ENCODE assay signal across 8 cellular contexts in genomic region chr20:33789109-33789857, GRCh38. TPM values are rescaled to one million over a fixed set of nuclear protein-coding genes. Genes with fewer than 3 reads are reported as not detected.
DNase-seq lines count a peak whose midpoint lies in the region; FAIRE-seq and TF ChIP-seq lines count a peak whose summit lies in the region.

No MANE protein-coding gene starts in this region.

- DNase-seq in DMS79 treated with DMSO at 0.1 percent for 48 hours (lab: John Stamatoyannopoulos, UW) (peak; percentile 59), RCC 7860 (ENCODE audit: low spot score) (peak; percentile 99), fibroblast of mammary gland (ENCODE audit: low read depth) (peak; percentile 97), posterior vena cava (ENCODE audit: low spot score) (peak; percentile 57), GM13976 (ENCODE audit: low spot score) (no peak), NCI-H128 (lab: John Stamatoyannopoulos, UW; ENCODE audit: unreplicated experiment) (no peak), KG1 (lab: John Stamatoyannopoulos, UW) (no peak), COLO668 (lab: John Stamatoyannopoulos, UW; ENCODE audit: unreplicated experiment) (no peak)

- no peak overlapping the region for H3K4me3 ChIP-seq in fibroblast of mammary gland (ENCODE audit: control insufficient read depth, low read depth, low read length)

- intact Hi-C loops in posterior vena cava (cut with DNase I), result no loop called here

- in situ Hi-C loops in GM13976 (cut with MboI; ENCODE audit: low sequenced_read_pairs, unreplicated experiment), result no loop called here

- TF ChIP-seq CTCF in fibroblast of mammary gland (conservative IDR thresholded peaks at IDR 0.05; ENCODE audit: control insufficient read depth, insufficient read depth, low read depth, low read length) (no peak), GM13976 (IDR thresholded peaks at IDR 0.05; ENCODE audit: borderline replicate concordance, control extremely low read depth, extremely low read depth, insufficient read depth, missing control alignments) (no peak)

- FAIRE-seq in RCC 7860 (lab: Jason Lieb, UNC), result peak; percentile 97

RNA-seq across cellular contexts. Expression of gene CHMP4B, which starts 21.9 kb away (rescaled TPM):
- total RNA-seq in posterior vena cava, result 100 to 1,000 TPM in 1 of 2 donors, 10 to 100 TPM in 1; 79.2 to 104 TPM

RNA-seq across cellular contexts. Expression of gene ZNF341, which starts 57.5 kb away (rescaled TPM):
- total RNA-seq in posterior vena cava, result 1 to 10 TPM; 1.8 to 2.0 TPM

Comparison
In these comparisons a context has a peak if more than half of its experiments do, and no peak if none do; other contexts are left out.
1. DNase-seq: peak in DMS79 treated with DMSO at 0.1 percent for 48 hours (single experiment), RCC 7860 (single experiment), fibroblast of mammary gland (single experiment) and posterior vena cava (single experiment); none in GM13976 (single experiment), NCI-H128 (single experiment), KG1 (single experiment) and COLO668 (single experiment).